In the genomic region with DNA sequence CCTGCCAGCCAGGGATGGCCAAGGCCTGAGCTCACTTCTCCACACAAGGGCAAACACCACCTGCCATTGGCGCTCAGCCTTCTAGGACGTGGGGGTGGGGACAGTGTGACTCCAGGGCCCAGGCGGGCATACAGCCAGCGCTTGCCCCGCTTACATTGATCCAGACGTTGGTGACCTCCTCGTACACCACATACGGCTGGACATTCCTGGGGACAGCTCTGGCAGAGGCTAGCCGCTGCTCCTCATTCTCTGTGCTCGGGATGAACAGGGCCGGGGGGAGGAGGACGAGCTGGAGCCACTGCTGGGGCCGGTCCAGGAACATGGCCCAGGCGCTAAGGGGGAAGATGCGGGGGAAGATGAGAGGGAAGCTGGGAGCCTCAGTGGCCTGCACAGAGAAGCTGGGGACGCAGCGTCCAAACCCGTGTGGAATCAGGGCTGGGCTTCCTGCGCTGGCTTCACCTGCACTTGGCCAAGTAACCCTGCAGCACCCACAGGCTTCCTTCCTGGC, we compare ENCODE assay signal across 16 cellular contexts. TPM values are rescaled to one million over a fixed set of nuclear protein-coding genes. Genes with fewer than 3 reads are reported as not detected.
A peak's percentile ranks its signal among the peaks of the same experiment; 100 is the strongest.
DNase-seq lines count a peak whose midpoint lies in the region; ATAC-seq and TF ChIP-seq lines count a peak whose summit lies in the region.
"Had no signal": no experiment of that assay in that cellular context is flagged by ENCODE, and none has a peak within 500 bp of the region (broad histone marks: within the 10 kb centered on the region; RNA-seq: fewer than 3 reads in every experiment).

No MANE protein-coding gene starts in this region.

- TF ChIP-seq CTCF in LNCaP clone FGC (IDR thresholded peaks at IDR 0.05; ENCODE audit: control insufficient read depth, extremely low read depth, insufficient read depth) (no peak), mammary epithelial cell (conservative IDR thresholded peaks at IDR 0.05 in 1 of 2, IDR thresholded peaks at IDR 0.05 in 1 of 2; ENCODE audit: extremely low read depth in 1 of 2, insufficient read depth in 1 of 2, low read depth in 1 of 2, low read length in 2 of 2) (no peak)

- H3K4me3 ChIP-seq in LNCaP clone FGC (ENCODE audit: low read depth, low read length): peak overlapping the region; percentile 47
- no peak overlapping the region for H3K4me3 ChIP-seq in mammary epithelial cell (replicated peaks in 1 of 3; ENCODE audit: insufficient read depth in 1 of 3, low read depth in 2 of 3, low read length in 3 of 3)
- H3K4me3 ChIP-seq in naive thymus-derived CD4-positive, alpha-beta T cell (ENCODE audit: low read length): no peak overlapping the region
- H3K4me3 ChIP-seq in Karpas-422 (ENCODE audit: low read length): no peak overlapping the region
- H3K4me3 ChIP-seq: Peyer's patch had no signal

- dilution Hi-C loops in mammary epithelial cell (cut with HindIII; ENCODE audit: low sequenced_read_pairs): no loop called here

- peaks cover 44% of the 10 kb centered on the region for H3K4me1 ChIP-seq in mammary epithelial cell (ENCODE audit: insufficient read depth, low read length)
- no peaks in the 10 kb centered on the region for H3K4me1 ChIP-seq in naive thymus-derived CD4-positive, alpha-beta T cell (ENCODE audit: control insufficient read depth in 2 of 2, insufficient read depth in 2 of 2, low read length in 2 of 2)
- H3K4me1 ChIP-seq in Karpas-422 (ENCODE audit: low read length): peaks cover 12% of the 10 kb centered on the region
- H3K4me1 ChIP-seq: Peyer's patch had no signal

- peaks cover 0 to 2% (median 0%) of the 10 kb centered on the region in 7 donors for H3K4me1 Mint-ChIP-seq in naive thymus-derived CD4-positive, alpha-beta T cell
- H3K4me1 Mint-ChIP-seq: activated T-helper 17 cell treated with anti-CD3 and anti-CD28 coated beads, Interleukin-2, amount 50 U/mL, for 72 hours; stimulated activated effector memory CD8-positive, alpha-beta T cell treated with anti-CD3 and anti-CD28 coated beads, Interleukin-12 subunit alpha, Interleukin-12 subunit beta, amount 100 ng/mL, for 72 hours had no signal

- POLR2A ChIA-PET in naive thymus-derived CD4-positive, alpha-beta T cell (lab: Charles Lee): no interaction called here

- H3K9ac ChIP-seq in mammary epithelial cell (ENCODE audit: insufficient read depth, low read length): no peak overlapping the region
- H3K9ac ChIP-seq in Karpas-422 (ENCODE audit: low read length): no peak overlapping the region

- no peaks in the 10 kb centered on the region for H3K27me3 Mint-ChIP-seq in naive thymus-derived CD4-positive, alpha-beta T cell
- H3K27me3 Mint-ChIP-seq: activated CD4-positive, alpha-beta T cell treated with anti-CD3 and anti-CD28 coated beads, Interleukin-2, amount 10 ng/mL, durations not matched to agents 7 days and 5 days; activated T-helper 17 cell treated with anti-CD3 and anti-CD28 coated beads, Interleukin-2, amount 50 U/mL, for 72 hours; CD4-positive, alpha-beta T cell had no signal

- H3K36me3 ChIP-seq in mammary epithelial cell (ENCODE audit: insufficient read depth, low read length): peaks cover 30% of the 10 kb centered on the region
- H3K36me3 ChIP-seq in naive thymus-derived CD4-positive, alpha-beta T cell (ENCODE audit: control insufficient read depth in 2 of 3, insufficient read depth in 3 of 3, low read length in 3 of 3): peaks cover 10 to 94% (median 18%) of the 10 kb centered on the region in 3 experiments
- peaks cover 10% of the 10 kb centered on the region; the same call in 1 of the 2 replicates for H3K36me3 ChIP-seq in Karpas-422 (ENCODE audit: insufficient read depth, low read length)

- H3K36me3 Mint-ChIP-seq in naive thymus-derived CD4-positive, alpha-beta T cell: peaks cover 5 to 41% (median 9%) of the 10 kb centered on the region in 5 donors

- H3K27ac ChIP-seq in mammary epithelial cell (ENCODE audit: insufficient read depth, low read depth, low read length) (peak overlapping the region; percentile 67), substantia nigra (ENCODE audit: low read depth, low read length, poor library complexity, severe bottlenecking) (peak overlapping the region; percentile 64), Karpas-422 (ENCODE audit: low read length) (no peak overlapping the region)
- H3K27ac ChIP-seq in naive thymus-derived CD4-positive, alpha-beta T cell (ENCODE audit: low read depth, low read length): no peak overlapping the region

- peak; percentile 52 for ATAC-seq in left lobe of liver
- ATAC-seq in naive thymus-derived CD4-positive, alpha-beta T cell: no peak
- ATAC-seq: activated T-helper 17 cell treated with anti-CD3 and anti-CD28 coated beads, Interleukin-2, amount 50 U/mL, for 72 hours; stimulated activated effector memory CD8-positive, alpha-beta T cell treated with anti-CD3 and anti-CD28 coated beads, Interleukin-12 subunit alpha, Interleukin-12 subunit beta, amount 100 ng/mL, for 72 hours had no signal

- CTCF ChIA-PET in mammary epithelial cell (lab: Charles Lee; ENCODE audit: low non-redundant PET): interaction anchor here (0.6 kb wide), 1 partner anchor 1846 kb away, joined by 4 read pairs; no protein-coding TSS in a partner anchor
- CTCF ChIA-PET in naive thymus-derived CD4-positive, alpha-beta T cell (lab: Charles Lee): interaction anchor here (0.9 kb wide), 1 partner anchor 21 kb away, joined by 3 read pairs; no protein-coding TSS in a partner anchor

- no peak overlapping the region for H3K27ac Mint-ChIP-seq in naive thymus-derived CD4-positive, alpha-beta T cell
- H3K27ac Mint-ChIP-seq: activated CD4-positive, alpha-beta T cell treated with anti-CD3 and anti-CD28 coated beads, Interleukin-2, amount 10 ng/mL, durations not matched to agents 7 days and 5 days; activated T-helper 17 cell treated with anti-CD3 and anti-CD28 coated beads, Interleukin-2, amount 50 U/mL, for 72 hours; CD4-positive, alpha-beta T cell had no signal

- H2AFZ ChIP-seq in mammary epithelial cell (ENCODE audit: low read depth, low read length) (no peak overlapping the region), Karpas-422 (ENCODE audit: low read length) (no peak overlapping the region)

- H3K9me3 ChIP-seq in mammary epithelial cell (replicated peaks; ENCODE audit: insufficient read depth, low read length): peaks cover 8% of the 10 kb centered on the region
- no peaks in the 10 kb centered on the region for H3K9me3 ChIP-seq in naive thymus-derived CD4-positive, alpha-beta T cell (ENCODE audit: control insufficient read depth in 2 of 3, low read length in 3 of 3)
- H3K9me3 ChIP-seq in Karpas-422 (ENCODE audit: low read length): no peaks in the 10 kb centered on the region
- H3K9me3 ChIP-seq: Peyer's patch had no signal

- no peak overlapping the region for H3K4me3 Mint-ChIP-seq in naive thymus-derived CD4-positive, alpha-beta T cell
- H3K4me3 Mint-ChIP-seq: activated CD4-positive, alpha-beta T cell treated with anti-CD3 and anti-CD28 coated beads, Interleukin-2, amount 10 ng/mL, durations not matched to agents 7 days and 5 days; activated T-helper 17 cell treated with anti-CD3 and anti-CD28 coated beads, Interleukin-2, amount 50 U/mL, for 72 hours; CD4-positive, alpha-beta T cell; stimulated activated effector memory CD8-positive, alpha-beta T cell treated with anti-CD3 and anti-CD28 coated beads, Interleukin-12 subunit alpha, Interleukin-12 subunit beta, amount 100 ng/mL, for 72 hours had no signal

- H3K4me2 ChIP-seq in mammary epithelial cell (ENCODE audit: insufficient read depth, low read depth, low read length) (no peak overlapping the region), Karpas-422 (ENCODE audit: low read depth, low read length, poor library complexity, severe bottlenecking) (no peak overlapping the region)

- no peaks in the 10 kb centered on the region for H3K9me2 ChIP-seq in Karpas-422 (replicated peaks; ENCODE audit: insufficient read depth, low read length)

- intact Hi-C loops in mammary epithelial cell (cut with micrococcal nuclease): loop anchor here (2.0 kb wide), 2 partner anchors 16 to 24 kb away; a partner anchor contains a TSS
- intact Hi-C loops in naive thymus-derived CD4-positive, alpha-beta T cell (cut with micrococcal nuclease): no loop called here

- in situ Hi-C loops in mammary epithelial cell (cut with MboI; ENCODE audit: low sequenced_read_pairs in 2 of 2): no loop called here

- no TSS peak for BruUV-seq in mammary epithelial cell (replicated peaks; lab: Mats Ljungman, UMichigan)

- H4K20me1 ChIP-seq in mammary epithelial cell (ENCODE audit: insufficient read depth, low read length) (no peaks in the 10 kb centered on the region), Karpas-422 (ENCODE audit: insufficient read depth, low read depth, low read length) (no peaks in the 10 kb centered on the region)

- DNase-seq in LNCaP clone FGC (ENCODE audit: low read depth) (no peak), mammary epithelial cell (no peak), left lobe of liver (ENCODE audit: low spot score) (peak; percentile 86), substantia nigra (lab: John Stamatoyannopoulos, UW) (peak in 44 of 49 donors; percentile 9 to 85 (median 51)), foreskin melanocyte (no peak), Karpas-422 (no peak)
- no peak for DNase-seq in naive thymus-derived CD4-positive, alpha-beta T cell
- no peak for DNase-seq in activated CD4-positive, alpha-beta T cell treated with anti-CD3 and anti-CD28 coated beads, Interleukin-2, amount 50 U/mL, for 4 hours
- DNase-seq: activated CD4-positive, alpha-beta T cell treated with anti-CD3 and anti-CD28 coated beads, Interleukin-2, amount 10 ng/mL, durations not matched to agents 7 days and 5 days; CD4-positive, alpha-beta T cell; NCI-H1092 treated with DMSO at 0.1 percent for 48 hours; NCI-H524; Peyer's patch; stimulated activated CD4-positive, alpha-beta T cell treated with anti-CD3 and anti-CD28 coated beads, Interleukin-2, amount 100 ng/mL, for 48 hours had no signal

- WGBS in mammary epithelial cell (ENCODE audit: low coverage, missing lambda C conversion rate): 48% methylated on average over 11 of the region's 19 CpGs

- peaks cover 0 to 2% (median 0%) of the 10 kb centered on the region in 11 donors for H3K9me3 Mint-ChIP-seq in naive thymus-derived CD4-positive, alpha-beta T cell
- H3K9me3 Mint-ChIP-seq: activated CD4-positive, alpha-beta T cell treated with anti-CD3 and anti-CD28 coated beads, Interleukin-2, amount 10 ng/mL, durations not matched to agents 7 days and 5 days; activated T-helper 17 cell treated with anti-CD3 and anti-CD28 coated beads, Interleukin-2, amount 50 U/mL, for 72 hours; CD4-positive, alpha-beta T cell; stimulated activated effector memory CD8-positive, alpha-beta T cell treated with anti-CD3 and anti-CD28 coated beads, Interleukin-12 subunit alpha, Interleukin-12 subunit beta, amount 100 ng/mL, for 72 hours had no signal

- H3K27me3 ChIP-seq in mammary epithelial cell (ENCODE audit: insufficient read depth, low read length) (no peaks in the 10 kb centered on the region), Karpas-422 (ENCODE audit: low read length) (no peaks in the 10 kb centered on the region)
- no peaks in the 10 kb centered on the region for H3K27me3 ChIP-seq in naive thymus-derived CD4-positive, alpha-beta T cell (ENCODE audit: control insufficient read depth in 2 of 2, insufficient read depth in 2 of 2, low read length in 2 of 2)
- H3K27me3 ChIP-seq: Peyer's patch had no signal

- H3K79me2 ChIP-seq in mammary epithelial cell (ENCODE audit: insufficient read depth, low read length) (peaks cover 20% of the 10 kb centered on the region), Karpas-422 (ENCODE audit: low read length) (no peaks in the 10 kb centered on the region)

RNA-seq across cellular contexts. Expression of a gene that starts 25.1 kb away (rescaled TPM):
- 100 to 1,000 TPM in 1 of 2 donors, 10 to 100 TPM in 1; 57.7 to 105 TPM for total RNA-seq in mammary epithelial cell
- 172 TPM for polyA plus RNA-seq in mammary epithelial cell
- 70.4 TPM for polyA minus RNA-seq in mammary epithelial cell
- total RNA-seq in left lobe of liver: 85.4 TPM
- total RNA-seq in naive thymus-derived CD4-positive, alpha-beta T cell: 10 to 100 TPM; 28.1 to 81.0 (median 32.1) TPM
- polyA plus RNA-seq in naive thymus-derived CD4-positive, alpha-beta T cell: 100 to 1,000 TPM; 101 to 105 TPM
- total RNA-seq in Karpas-422 (2014; rRNA removed; shearing (Covaris generic); ENCODE audit: low replicate concordance): 30.8 and 63.4 TPM in 2 replicates

RNA-seq across cellular contexts. Expression of a gene that starts 28.4 kb away (rescaled TPM):
- total RNA-seq in mammary epithelial cell: 100 to 1,000 TPM; 156 to 242 TPM
- polyA plus RNA-seq in mammary epithelial cell: 31.5 TPM
- polyA minus RNA-seq in mammary epithelial cell: 95.5 TPM
- total RNA-seq in left lobe of liver: 61.3 TPM
- 10 to 100 TPM; 71.2 to 90.7 (median 81.4) TPM for total RNA-seq in naive thymus-derived CD4-positive, alpha-beta T cell
- polyA plus RNA-seq in naive thymus-derived CD4-positive, alpha-beta T cell: 10 to 100 TPM; 16.4 to 32.9 TPM
- total RNA-seq in Karpas-422 (2014; rRNA removed; shearing (Covaris generic); ENCODE audit: low replicate concordance): 26.8 and 34.8 TPM in 2 replicates

RNA-seq across cellular contexts. Expression of a gene that starts 56.0 kb away (rescaled TPM):
- total RNA-seq in mammary epithelial cell (1 to 10 TPM; 2.3 to 7.3 TPM), left lobe of liver (24.5 TPM)
- polyA plus RNA-seq in mammary epithelial cell: 4.6 TPM
- polyA minus RNA-seq in mammary epithelial cell: 1.1 TPM
- 10 to 100 TPM; 11.2 to 22.4 (median 20.6) TPM for total RNA-seq in naive thymus-derived CD4-positive, alpha-beta T cell
- polyA plus RNA-seq in naive thymus-derived CD4-positive, alpha-beta T cell: 10 to 100 TPM in 1 of 2 donors, 1 to 10 TPM in 1; 8.0 to 20.5 TPM
- 1.8 and 9.0 TPM in 2 replicates for total RNA-seq in Karpas-422 (2014; rRNA removed; shearing (Covaris generic); ENCODE audit: low replicate concordance)

Comparison
In these comparisons a context has a peak if more than half of its experiments do, and no peak if none do; other contexts are left out.
1. DNase-seq: peak in left lobe of liver (single experiment) and substantia nigra (44 of 49); none in LNCaP clone FGC (single experiment), mammary epithelial cell (single experiment), naive thymus-derived CD4-positive, alpha-beta T cell (0 of 9), activated CD4-positive, alpha-beta T cell treated with anti-CD3 and anti-CD28 coated beads, Interleukin-2, amount 50 U/mL, for 4 hours (0 of 2), foreskin melanocyte (single experiment) and Karpas-422 (single experiment).
2. H3K27ac ChIP-seq: peak in mammary epithelial cell (single experiment) and substantia nigra (single experiment); none in naive thymus-derived CD4-positive, alpha-beta T cell (single experiment) and Karpas-422 (single experiment).